1 cellular context compared by ENCODE assay signal in genomic region chr20:44747166-44748004, GRCh38.
TF ChIP-seq lines count a peak whose summit lies in the region.

No MANE protein-coding gene starts in this region.

TF ChIP-seq in H1, 55 proteins besides CTCF, POLR2A, EP300 and RAD21:
- TF ChIP-seq SAP30 (IDR thresholded peaks at IDR 0.05; ENCODE audit: insufficient read depth, insufficient replicate concordance, low read length) = no peak
- TF ChIP-seq POLR2AphosphoS5 (IDR thresholded peaks at IDR 0.05; ENCODE audit: low read depth, low read length) = 0 out of 2 replicates have a peak, but pooled peaks have one; percentile 19
- 0 out of 2 replicates have a peak, but pooled peaks have one; percentile 15 for TF ChIP-seq TBP (IDR thresholded peaks at IDR 0.05; ENCODE audit: low read depth, low read length)
- no peak for TF ChIP-seq GABPA (IDR thresholded peaks at IDR 0.05; ENCODE audit: borderline replicate concordance, insufficient read depth, low read length)
- peak; percentile 52 for TF ChIP-seq MAX (IDR thresholded peaks at IDR 0.05)
- TF ChIP-seq KDM4A (IDR thresholded peaks at IDR 0.05; ENCODE audit: low read depth, low read length, severe bottlenecking) = no peak
- peak; percentile 68 for TF ChIP-seq TEAD4 (IDR thresholded peaks at IDR 0.05; ENCODE audit: low read depth, low read length)
- peak; percentile 60; the same call in 1 of the 2 replicates for TF ChIP-seq YY1 (IDR thresholded peaks at IDR 0.05; ENCODE audit: low read depth, low read length)
- peak in 1 of 2 experiments; percentile 48; a peak in 1 of 4 replicates for TF ChIP-seq SIN3A (conservative IDR thresholded peaks at IDR 0.05 in 1 of 2, IDR thresholded peaks at IDR 0.05 in 1 of 2; ENCODE audit: low read depth in 1 of 2, low read length in 2 of 2)
- no peak for TF ChIP-seq HDAC2 (IDR thresholded peaks at IDR 0.05; ENCODE audit: borderline replicate concordance in 1 of 2, low read depth in 2 of 2, low read length in 2 of 2)
- no peak for TF ChIP-seq NANOG (IDR thresholded peaks at IDR 0.05; ENCODE audit: insufficient read depth, low read depth, low read length, poor library complexity, severe bottlenecking)
- peak; percentile 78 for TF ChIP-seq CEBPB (IDR thresholded peaks at IDR 0.05; ENCODE audit: low read depth, low read length)
- TF ChIP-seq TCF12 (IDR thresholded peaks at IDR 0.05; ENCODE audit: low read depth, low read length) = 0 out of 2 replicates have a peak, but pooled peaks have one; percentile 42
- no peak for TF ChIP-seq JUND (IDR thresholded peaks at IDR 0.05; ENCODE audit: low read length)
- TF ChIP-seq CREB1 (IDR thresholded peaks at IDR 0.05) = no peak
